24 cellular contexts compared by ENCODE assay signal in genomic region chr1:206476591-206476990, GRCh38.
"Had no signal": no experiment of that assay in that cellular context is flagged by ENCODE, and none has a peak within 500 bp of the region (broad histone marks: within the 10 kb centered on the region; RNA-seq: fewer than 3 reads in every experiment).

No MANE protein-coding gene starts in this region.

- H3K9me3 ChIP-seq: heart left ventricle, neutrophil, psoas muscle, spleen, stomach, thoracic aorta, transverse colon had no signal

- H3K27ac ChIP-seq: dorsolateral prefrontal cortex, heart left ventricle, neutrophil, psoas muscle, spleen, stomach, thoracic aorta, transverse colon had no signal

- DNase-seq: cortex of kidney; dorsolateral prefrontal cortex; effector CD8-positive, alpha-beta T cell; hippocampal formation; kidney glomerular epithelial cell; mesendoderm; naive B cell; retina; stimulated activated CD4-positive, alpha-beta T cell treated with anti-CD3 and anti-CD28 coated beads, Interleukin-15, amount 100 ng/mL, for 24 hours; stimulated activated CD4-positive, alpha-beta T cell treated with anti-CD3 and anti-CD28 coated beads, Interleukin-1b, Interleukin-23, amount 100 ng/mL, for 48 hours; stimulated activated CD4-positive, alpha-beta T cell treated with anti-CD3 and anti-CD28 coated beads, Interleukin-4, amount 100 ng/mL, for 4 hours; stimulated activated naive CD4-positive, alpha-beta T cell; stomach; substantia nigra; transverse colon had no signal

- ATAC-seq: esophagus mucosa, heart left ventricle, psoas muscle, sciatic nerve had no signal

- H3K36me3 ChIP-seq: thoracic aorta had no signal

- H3K4me1 ChIP-seq: psoas muscle had no signal

- H3K4me3 Mint-ChIP-seq: nephron had no signal

- H3K9me3 Mint-ChIP-seq: naive B cell, nephron had no signal

- H3K27me3 Mint-ChIP-seq: naive B cell had no signal

- FAIRE-seq: frontal cortex had no signal

- H3K27ac Mint-ChIP-seq: nephron had no signal

- H3K4me3 ChIP-seq: dorsolateral prefrontal cortex, heart left ventricle, psoas muscle, spleen, stomach, thoracic aorta, transverse colon had no signal
